Comparison of ENCODE assay signal across 2 cellular contexts in the genomic region with DNA sequence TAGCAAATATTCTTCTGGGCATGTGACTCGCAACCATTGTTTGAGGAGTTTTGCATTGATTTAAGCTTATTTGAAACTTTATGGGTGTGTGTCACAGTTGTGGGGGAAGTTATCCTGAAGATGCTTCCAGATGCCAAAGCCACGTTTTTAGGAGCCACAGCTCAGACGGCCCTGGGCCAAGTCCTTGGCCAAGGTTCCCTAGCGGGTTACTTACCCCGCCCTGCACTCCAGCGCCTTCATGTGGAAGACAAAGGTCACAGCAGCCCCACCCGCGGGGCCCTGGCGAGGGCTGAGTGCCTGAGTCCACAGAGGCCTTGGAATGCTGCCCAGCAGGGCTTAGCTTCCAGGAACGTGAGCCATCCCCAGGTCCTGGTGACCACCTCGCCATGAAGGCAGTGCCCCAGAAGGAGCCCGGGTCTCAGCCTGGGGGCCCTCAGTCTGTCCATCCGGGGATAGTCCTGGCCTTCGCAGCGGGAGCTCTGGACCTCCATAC.
A peak's percentile ranks its signal among the peaks of the same experiment; 100 is the strongest.
TF ChIP-seq lines count a peak whose summit lies in the region.

No MANE protein-coding gene starts in this region.

TF ChIP-seq in IMR-90, 13 proteins besides CTCF, POLR2A, EP300 and RAD21:
- no peak for TF ChIP-seq CEBPB (IDR thresholded peaks at IDR 0.05; ENCODE audit: low read depth, low read length)
- TF ChIP-seq MAZ (IDR thresholded peaks at IDR 0.05; ENCODE audit: borderline replicate concordance, low read depth, low read length): 0 out of 2 replicates have a peak, but pooled peaks have one; percentile 18
- TF ChIP-seq SMC3 (IDR thresholded peaks at IDR 0.05; ENCODE audit: low read depth, low read length): 0 out of 2 replicates have a peak, but pooled peaks have one; percentile 17
- TF ChIP-seq, protein P1, sequence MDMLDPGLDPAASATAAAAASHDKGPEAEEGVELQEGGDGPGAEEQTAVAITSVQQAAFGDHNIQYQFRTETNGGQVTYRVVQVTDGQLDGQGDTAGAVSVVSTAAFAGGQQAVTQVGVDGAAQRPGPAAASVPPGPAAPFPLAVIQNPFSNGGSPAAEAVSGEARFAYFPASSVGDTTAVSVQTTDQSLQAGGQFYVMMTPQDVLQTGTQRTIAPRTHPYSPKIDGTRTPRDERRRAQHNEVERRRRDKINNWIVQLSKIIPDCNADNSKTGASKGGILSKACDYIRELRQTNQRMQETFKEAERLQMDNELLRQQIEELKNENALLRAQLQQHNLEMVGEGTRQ (IDR thresholded peaks at IDR 0.05; ENCODE audit: low read depth, low read length): peak; percentile 32; the same call in 1 of the 2 replicates
- TF ChIP-seq MAFK (IDR thresholded peaks at IDR 0.05; ENCODE audit: low read depth, low read length): no peak

TF ChIP-seq in K562, 482 proteins besides CTCF, POLR2A, EP300 and RAD21:
- 0 out of 4 replicates have a peak, but pooled peaks of 1 of the 2 experiments have one; percentile 24 for TF ChIP-seq MAZ (CRISPR knock-in tag; conservative IDR thresholded peaks at IDR 0.05 in 1 of 2, IDR thresholded peaks at IDR 0.05 in 1 of 2)
- no peak for TF ChIP-seq ZC3H8 (IDR thresholded peaks at IDR 0.05)
- TF ChIP-seq NFIC (IDR thresholded peaks at IDR 0.05): peak; percentile 17; the same call in 1 of the 2 replicates
- TF ChIP-seq SMC3 (conservative IDR thresholded peaks at IDR 0.05; ENCODE audit: insufficient read depth, low read depth, low read length): peak; percentile 22; the same call in 1 of the 2 replicates
- peak; percentile 45 for TF ChIP-seq VEZF1 (CRISPR knock-in tag; IDR thresholded peaks at IDR 0.05)
TF ChIP-seq in K562: peak in this region for 4.
